In the genomic region with DNA sequence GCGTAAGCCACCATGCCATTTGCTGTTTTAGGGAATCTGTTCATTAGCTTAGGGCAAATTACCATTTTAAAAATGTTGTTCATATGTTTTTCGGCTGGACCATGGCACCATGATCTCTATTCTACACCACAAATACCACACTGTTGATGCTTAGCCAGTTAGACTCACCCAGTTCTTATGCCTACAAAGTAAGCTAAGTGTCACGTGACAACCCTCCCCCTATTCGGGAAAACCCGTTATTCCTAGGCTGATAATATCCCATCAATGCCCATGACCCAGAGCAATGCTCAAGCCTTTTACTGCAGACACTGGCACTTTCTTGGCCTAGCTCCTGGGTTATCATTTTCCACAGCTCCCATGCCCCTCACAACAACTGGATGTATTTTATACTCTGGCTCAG, we compare ENCODE assay signal across 7 cellular contexts.
"Had no signal": no experiment of that assay in that cellular context is flagged by ENCODE, and none has a peak within 500 bp of the region (broad histone marks: within the 10 kb centered on the region; RNA-seq: fewer than 3 reads in every experiment).

No MANE protein-coding gene starts in this region.

- H3K9ac ChIP-seq: KMS-11 had no signal

- FAIRE-seq: HTR-8/SVneo had no signal

- H3K27ac ChIP-seq: HL-60, KMS-11 had no signal

- H3K4me2 ChIP-seq: KMS-11 had no signal

- DNase-seq: Karpas-422, Kasumi-1, KBM-7, KG1 had no signal
